In the genomic region with DNA sequence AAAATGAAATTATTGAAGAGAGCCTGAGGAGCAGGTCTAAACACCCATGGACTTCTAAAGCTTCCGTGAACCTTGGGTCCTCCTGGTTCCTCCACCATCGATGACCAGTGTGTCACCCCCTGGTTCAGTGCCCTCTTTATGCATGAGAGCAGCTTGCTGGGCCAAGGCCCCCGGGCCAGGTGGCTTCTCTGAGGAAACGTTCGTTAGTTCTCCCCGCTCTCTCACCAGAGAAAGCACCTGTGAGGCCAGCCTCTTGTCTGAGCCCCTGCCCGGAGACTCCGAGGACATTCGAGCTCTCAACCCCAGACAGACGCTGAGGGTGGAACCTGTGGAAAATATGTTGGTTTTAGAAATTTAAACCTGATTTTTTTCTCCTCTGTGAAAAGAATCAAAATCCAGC, we compare ENCODE assay signal across 25 cellular contexts.
"Had no signal": no experiment of that assay in that cellular context is flagged by ENCODE, and none has a peak within 500 bp of the region (broad histone marks: within the 10 kb centered on the region; RNA-seq: fewer than 3 reads in every experiment).

No MANE protein-coding gene starts in this region.

- ATAC-seq: activated CD8-positive, alpha-beta T cell treated with anti-CD3 and anti-CD28 coated beads, Interleukin-2, amount 10 ng/mL, durations not matched to agents 7 days and 5 days; activated naive CD4-positive, alpha-beta T cell treated with anti-CD3 and anti-CD28 coated beads, Interleukin-2, amount 50 U/mL, for 72 hours; activated naive CD8-positive, alpha-beta T cell treated with anti-CD3 and anti-CD28 coated beads, Interleukin-2, amount 50 U/mL, for 24 hours; body of pancreas; SK-N-SH treated with all-trans-retinoic acid at 6 μM for 48 hours had no signal

- H3K36me3 Mint-ChIP-seq: activated naive CD4-positive, alpha-beta T cell treated with anti-CD3 and anti-CD28 coated beads, Interleukin-2, amount 50 U/mL, for 72 hours had no signal

- H3K27me3 Mint-ChIP-seq: activated naive CD8-positive, alpha-beta T cell treated with anti-CD3 and anti-CD28 coated beads, Interleukin-2, amount 50 U/mL, for 24 hours had no signal

- H3K27me3 ChIP-seq: ascending aorta, body of pancreas, Peyer's patch, SJCRH30 had no signal

- H3K4me1 Mint-ChIP-seq: activated naive CD8-positive, alpha-beta T cell treated with anti-CD3 and anti-CD28 coated beads, Interleukin-2, amount 50 U/mL, for 24 hours; central memory CD8-positive, alpha-beta T cell had no signal

- DNase-seq: activated CD4-positive, alpha-beta T cell treated with anti-CD3 and anti-CD28 coated beads for 48 hours; activated CD4-positive, alpha-beta T cell treated with anti-CD3 and anti-CD28 coated beads, Interleukin-2, amount 50 U/mL, for 4 hours; activated CD4-positive, CD25-positive, alpha-beta regulatory T cell treated with anti-CD3 and anti-CD28 coated beads, Interleukin-2, amount 50 U/mL, for 72 hours; activated CD8-positive, alpha-beta memory T cell treated with anti-CD3 and anti-CD28 coated beads, Interleukin-2, amount 50 U/mL, for 48 hours; activated CD8-positive, alpha-beta T cell treated with anti-CD3 and anti-CD28 coated beads, Interleukin-2, amount 10 ng/mL, durations not matched to agents 7 days and 5 days; activated naive CD4-positive, alpha-beta T cell treated with Interleukin-2 at 50 U/mL for 16 hours; activated naive CD8-positive, alpha-beta T cell treated with anti-CD3 and anti-CD28 coated beads, Interleukin-2, amount 50 U/mL, for 24 hours; activated T-cell treated with anti-CD3 and anti-CD28 coated beads, Interleukin-2, amount 50 U/mL, for 1 hour; amniotic stem cell; body of pancreas; Kasumi-1; NCI-H146; NCI-H187 treated with DMSO at 0.1 percent for 48 hours; NCI-H2081 treated with DMSO at 0.1 percent for 48 hours; NCI-H446; NCI-H524; Right ventricle myocardium superior; SJCRH30; SW 1271 had no signal

- H3K27ac Mint-ChIP-seq: activated CD8-positive, alpha-beta T cell treated with anti-CD3 and anti-CD28 coated beads, Interleukin-2, amount 10 ng/mL, durations not matched to agents 7 days and 5 days; activated naive CD4-positive, alpha-beta T cell treated with anti-CD3 and anti-CD28 coated beads, Interleukin-2, amount 50 U/mL, for 72 hours; activated naive CD8-positive, alpha-beta T cell treated with anti-CD3 and anti-CD28 coated beads, Interleukin-2, amount 50 U/mL, for 24 hours had no signal

- H3K4me1 ChIP-seq: ascending aorta, body of pancreas had no signal

- H3K9me3 ChIP-seq: ascending aorta, body of pancreas, Peyer's patch, SJCRH30 had no signal

- H3K4me3 Mint-ChIP-seq: activated CD8-positive, alpha-beta T cell treated with anti-CD3 and anti-CD28 coated beads, Interleukin-2, amount 10 ng/mL, durations not matched to agents 7 days and 5 days; activated naive CD8-positive, alpha-beta T cell treated with anti-CD3 and anti-CD28 coated beads, Interleukin-2, amount 50 U/mL, for 24 hours; central memory CD8-positive, alpha-beta T cell had no signal

- H3K27ac ChIP-seq: ascending aorta, body of pancreas, Peyer's patch, RWPE1, SJCRH30 had no signal

- H3K4me3 ChIP-seq: ascending aorta, body of pancreas, Peyer's patch, SJCRH30 had no signal

- H3K36me3 ChIP-seq: ascending aorta, Peyer's patch, SJCRH30 had no signal
